In the genomic region with DNA sequence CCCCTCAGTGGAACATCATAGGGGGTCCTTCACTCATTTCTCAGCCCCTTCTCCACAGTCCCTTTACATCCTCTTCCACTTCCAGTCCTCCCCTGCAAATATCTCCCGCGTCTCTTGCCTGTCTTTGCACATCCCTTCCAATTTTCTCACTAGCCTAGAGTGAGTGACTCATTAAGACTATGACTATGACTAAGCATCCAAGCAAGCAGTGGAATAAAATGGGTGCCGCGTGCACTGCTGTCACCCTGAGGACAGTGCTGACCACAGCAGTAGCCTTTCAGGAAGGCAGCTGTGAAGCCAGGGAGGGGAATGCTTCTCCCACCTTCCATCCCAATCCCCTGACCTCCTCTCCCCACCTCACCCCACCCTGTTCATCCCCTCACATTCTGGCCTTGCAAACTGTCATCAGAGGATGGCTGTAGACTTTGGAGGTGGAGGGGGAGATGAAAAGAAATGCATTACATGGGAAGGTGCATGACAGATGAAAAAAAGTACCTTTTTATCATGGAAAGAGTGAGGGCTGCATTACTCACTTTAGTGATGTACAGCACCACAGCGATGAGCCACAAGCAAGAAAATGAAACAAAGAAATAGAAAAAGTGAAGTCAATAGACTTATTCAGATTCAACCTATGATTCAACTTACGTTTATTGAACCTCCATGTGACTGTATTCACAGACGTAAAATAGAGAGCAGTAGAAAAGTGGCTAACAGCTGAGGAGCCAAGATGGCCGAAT, we compare ENCODE assay signal across 15 cellular contexts.
DNase-seq lines count a peak whose midpoint lies in the region; ATAC-seq and TF ChIP-seq lines count a peak whose summit lies in the region.
"Had no signal": no experiment of that assay in that cellular context is flagged by ENCODE, and none has a peak within 500 bp of the region (broad histone marks: within the 10 kb centered on the region; RNA-seq: fewer than 3 reads in every experiment).

No MANE protein-coding gene starts in this region.

- H3K27ac ChIP-seq in RWPE1: no peak overlapping the region
- H3K27ac ChIP-seq: uterus had no signal

- TF ChIP-seq CTCF in RWPE1 (conservative IDR thresholded peaks at IDR 0.05; ENCODE audit: low read depth) (no peak), fibroblast of the aortic adventitia (IDR thresholded peaks at IDR 0.05; ENCODE audit: insufficient read depth, low read length) (no peak), GM10248 (IDR thresholded peaks at IDR 0.05; ENCODE audit: control extremely low read depth, extremely low read depth, low read depth, missing control alignments) (no peak)

- POLR2A ChIA-PET in RWPE1 (lab: Yijun Ruan, JAX; ENCODE audit: low non-redundant PET) (no interaction called here), GM10248 (lab: Yijun Ruan, JAX) (no interaction called here)

- H3K36me3 Mint-ChIP-seq in activated T-cell treated with anti-CD3 and anti-CD28 coated beads, Interleukin-2, amount 50 U/mL, for 4 hours (ENCODE audit: insufficient read depth): no peaks in the 10 kb centered on the region
- H3K36me3 Mint-ChIP-seq: mesothelial cell of epicardium had no signal

- peak; percentile 10 to 40 for ATAC-seq in activated T-cell treated with anti-CD3 and anti-CD28 coated beads, Interleukin-2, amount 50 U/mL, for 4 hours

- H3K4me3 ChIP-seq in fibroblast of the aortic adventitia (ENCODE audit: low read depth, low read length): no peak overlapping the region
- H3K4me3 ChIP-seq: uterus had no signal

- H3K27me3 Mint-ChIP-seq in activated T-cell treated with anti-CD3 and anti-CD28 coated beads, Interleukin-2, amount 50 U/mL, for 4 hours (ENCODE audit: low read depth): peaks cover 4% of the 10 kb centered on the region

- DNase-seq in activated T-cell treated with anti-CD3 and anti-CD28 coated beads, Interleukin-2, amount 50 U/mL, for 4 hours: no peak
- DNase-seq in activated T-cell treated with anti-CD3 and anti-CD28 coated beads, Interleukin-2, amount 50 U/mL, for 1 hour: no peak
- DNase-seq in RWPE1 (ENCODE audit: low spot score) (peak; percentile 27), fibroblast of the aortic adventitia (ENCODE audit: low read depth) (peak; percentile 5), stromal cell of bone marrow (ENCODE audit: low read depth) (peak; percentile 27), NCI-H1436 treated with DMSO at 0.1 percent for 48 hours (lab: John Stamatoyannopoulos, UW) (no peak), GM10248 (ENCODE audit: extremely low spot score) (no peak)
- DNase-seq in activated CD4-positive, alpha-beta T cell treated with anti-CD3 and anti-CD28 coated beads, Interleukin-2, amount 50 U/mL, for 48 hours: no peak
- DNase-seq: activated CD4-positive, alpha-beta T cell treated with anti-CD3 and anti-CD28 coated beads, Interleukin-2, amount 50 U/mL, for 1 hour; cerebellar nuclear complex; erythroblast; GOT3; NCI-H2171 treated with DMSO at 0.1 percent for 48 hours; uterus had no signal

- peaks cover 5% of the 10 kb centered on the region for H3K9me3 Mint-ChIP-seq in activated T-cell treated with anti-CD3 and anti-CD28 coated beads, Interleukin-2, amount 50 U/mL, for 4 hours
- H3K9me3 Mint-ChIP-seq: mesothelial cell of epicardium had no signal

- H3K4me1 Mint-ChIP-seq in activated T-cell treated with anti-CD3 and anti-CD28 coated beads, Interleukin-2, amount 50 U/mL, for 4 hours (ENCODE audit: low read depth): no peaks in the 10 kb centered on the region
- H3K4me1 Mint-ChIP-seq: mesothelial cell of epicardium had no signal

- CTCF ChIA-PET in RWPE1 (lab: Yijun Ruan, JAX): no interaction called here
- CTCF ChIA-PET in GM10248 (lab: Yijun Ruan, JAX): no interaction called here

- no peak overlapping the region for H3K4me3 Mint-ChIP-seq in activated T-cell treated with anti-CD3 and anti-CD28 coated beads, Interleukin-2, amount 50 U/mL, for 4 hours
- H3K4me3 Mint-ChIP-seq: mesothelial cell of epicardium had no signal

Comparison
In these comparisons a context has a peak if more than half of its experiments do, and no peak if none do; other contexts are left out.
1. DNase-seq: peak in RWPE1 (single experiment), fibroblast of the aortic adventitia (single experiment) and stromal cell of bone marrow (single experiment); none in activated T-cell treated with anti-CD3 and anti-CD28 coated beads, Interleukin-2, amount 50 U/mL, for 4 hours (single experiment), activated T-cell treated with anti-CD3 and anti-CD28 coated beads, Interleukin-2, amount 50 U/mL, for 1 hour (single experiment), activated CD4-positive, alpha-beta T cell treated with anti-CD3 and anti-CD28 coated beads, Interleukin-2, amount 50 U/mL, for 48 hours (0 of 2), NCI-H1436 treated with DMSO at 0.1 percent for 48 hours (single experiment) and GM10248 (single experiment).